Comparison of ENCODE assay signal across 13 cellular contexts in genomic region chr3:106403746-106404145, GRCh38.
A peak's percentile ranks its signal among the peaks of the same experiment; 100 is the strongest.
DNase-seq lines count a peak whose midpoint lies in the region; ATAC-seq and TF ChIP-seq lines count a peak whose summit lies in the region.
"Had no signal": no experiment of that assay in that cellular context is flagged by ENCODE, and none has a peak within 500 bp of the region (broad histone marks: within the 10 kb centered on the region; RNA-seq: fewer than 3 reads in every experiment).

No MANE protein-coding gene starts in this region.

- H2AFZ ChIP-seq in neural progenitor cell (replicated peaks) = no peak overlapping the region
- H2AFZ ChIP-seq: GM23248 had no signal

- no peaks in the 10 kb centered on the region for H3K79me2 ChIP-seq in neural progenitor cell (ENCODE audit: low read depth)

- peak overlapping the region; percentile 55 for H3K27ac ChIP-seq in neural progenitor cell
- H3K27ac ChIP-seq in colonic mucosa = no peak overlapping the region
- H3K27ac ChIP-seq: GM23248 had no signal

- no peak overlapping the region for H3K27ac Mint-ChIP-seq in neural progenitor cell
- H3K27ac Mint-ChIP-seq: T-helper 1 cell treated with Interleukin-12 subunit alpha and Interleukin-12 subunit beta and Interleukin-4 antibody, amounts not matched to agents 30 μg/mL and 1 μg/mL, for 36 hours had no signal

- H3K27me3 Mint-ChIP-seq in neural progenitor cell (ENCODE audit: insufficient read depth, low read depth) = no peaks in the 10 kb centered on the region

- TF ChIP-seq CTCF in neural progenitor cell (IDR thresholded peaks at IDR 0.05) (no peak), colonic mucosa (IDR thresholded peaks at IDR 0.05) (no peak)

- DNase-seq in DMS 273 (lab: John Stamatoyannopoulos, UW; ENCODE audit: unreplicated experiment) = peak; percentile 91
- DNase-seq in NCI-H1436 treated with DMSO at 0.1 percent for 48 hours (lab: John Stamatoyannopoulos, UW) = peak; percentile 97
- DNase-seq in NCI-H82 (lab: John Stamatoyannopoulos, UW) = peak; percentile 97
- peak; percentile 32 for DNase-seq in neural progenitor cell (ENCODE audit: low spot score)
- DNase-seq in colonic mucosa = no peak
- DNase-seq in amniotic stem cell (lab: John Stamatoyannopoulos, UW) = no peak
- DNase-seq: Caco-2, GM23248, HCEC 1CT, OCI-M1, SIG-M5 had no signal

- no peak overlapping the region for H3K4me3 ChIP-seq in neural progenitor cell
- H3K4me3 ChIP-seq in colonic mucosa = no peak overlapping the region
- H3K4me3 ChIP-seq: GM23248 had no signal

- H3K4me1 ChIP-seq in neural progenitor cell = peaks cover 54% of the 10 kb centered on the region
- H3K4me1 ChIP-seq in colonic mucosa = no peaks in the 10 kb centered on the region
- H3K4me1 ChIP-seq: Caco-2 had no signal

- H4K20me1 ChIP-seq in neural progenitor cell (ENCODE audit: low read depth) = no peaks in the 10 kb centered on the region

- no peaks in the 10 kb centered on the region for H3K9me3 ChIP-seq in neural progenitor cell (ENCODE audit: low read depth)
- no peaks in the 10 kb centered on the region for H3K9me3 ChIP-seq in colonic mucosa
- H3K9me3 ChIP-seq: Caco-2 had no signal

- no peaks in the 10 kb centered on the region for H3K9me3 Mint-ChIP-seq in neural progenitor cell

- ATAC-seq in GM18511 (IDR thresholded peaks at IDR 0.05; ENCODE audit: unreplicated experiment) = no peak

- H3F3A ChIP-seq in neural progenitor cell (ENCODE audit: low read depth) = peaks cover 32% of the 10 kb centered on the region

- H3K4me3 Mint-ChIP-seq in neural progenitor cell = no peak overlapping the region
- H3K4me3 Mint-ChIP-seq: T-helper 1 cell treated with Interleukin-12 subunit alpha and Interleukin-12 subunit beta and Interleukin-4 antibody, amounts not matched to agents 30 μg/mL and 1 μg/mL, for 36 hours had no signal

- H3K36me3 Mint-ChIP-seq in neural progenitor cell = no peaks in the 10 kb centered on the region

- H3K4me1 Mint-ChIP-seq in neural progenitor cell = peaks cover 13% of the 10 kb centered on the region

- H3K4me2 ChIP-seq in neural progenitor cell = peak overlapping the region; percentile 5

- intact Hi-C loops in colonic mucosa (cut with DNase I) = no loop called here

- no peak overlapping the region for H3K9ac ChIP-seq in neural progenitor cell
- H3K9ac ChIP-seq in colonic mucosa (ENCODE audit: low read depth in 2 of 2, low read length in 2 of 2) = no peak overlapping the region
- H3K9ac ChIP-seq: GM23248 had no signal

- H3K36me3 ChIP-seq in neural progenitor cell = no peaks in the 10 kb centered on the region
- H3K36me3 ChIP-seq in colonic mucosa = no peaks in the 10 kb centered on the region

- H3K27me3 ChIP-seq in neural progenitor cell (no peaks in the 10 kb centered on the region), colonic mucosa (no peaks in the 10 kb centered on the region)

Comparison
In these comparisons a context has a peak if more than half of its experiments do, and no peak if none do; other contexts are left out.
1. DNase-seq: peak in DMS 273 (single experiment), NCI-H1436 treated with DMSO at 0.1 percent for 48 hours (single experiment), NCI-H82 (single experiment) and neural progenitor cell (single experiment); none in colonic mucosa (single experiment) and amniotic stem cell (single experiment).